ENCODE assay signal across 24 cellular contexts in the genomic region with DNA sequence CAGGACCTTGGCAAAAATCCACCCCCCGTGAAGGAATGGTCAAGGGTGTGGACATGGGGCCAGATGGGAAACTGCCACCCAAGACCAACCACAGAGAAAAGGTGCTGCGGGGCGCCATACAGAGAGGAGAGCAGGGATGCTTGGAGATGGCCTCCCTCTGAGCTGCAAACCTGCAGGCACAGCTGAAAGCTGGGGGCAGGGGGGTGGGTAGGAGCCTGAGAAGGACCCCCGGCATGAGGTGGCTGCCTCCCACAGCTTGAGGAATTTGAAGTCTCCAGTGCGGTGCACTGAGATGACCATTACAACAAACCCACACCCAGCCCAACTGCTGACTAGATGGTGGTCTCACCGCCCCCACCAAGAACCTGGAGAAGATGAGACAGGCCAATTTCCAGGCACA.
"Had no signal": no experiment of that assay in that cellular context is flagged by ENCODE, and none has a peak within 500 bp of the region (broad histone marks: within the 10 kb centered on the region; RNA-seq: fewer than 3 reads in every experiment).

No MANE protein-coding gene starts in this region.

- H3K27ac ChIP-seq: brain microvascular endothelial cell, cardiac muscle cell, Peyer's patch, RWPE1, SJCRH30, VCaP had no signal

- H3K9me2 ChIP-seq: SK-N-SH had no signal

- H3K9ac ChIP-seq: SK-N-SH had no signal

- ATAC-seq: activated CD4-positive, alpha-beta T cell treated with anti-CD3 and anti-CD28 coated beads for 36 hours; activated T-helper 17 cell treated with anti-CD3 and anti-CD28 coated beads, Interleukin-2, amount 50 U/mL, for 72 hours had no signal

- H3K9me3 ChIP-seq: Peyer's patch, SJCRH30, SK-N-SH had no signal

- H3K36me3 Mint-ChIP-seq: activated naive CD8-positive, alpha-beta T cell treated with anti-CD3 and anti-CD28 coated beads for 36 hours had no signal

- H3K27me3 Mint-ChIP-seq: activated CD4-positive, alpha-beta T cell treated with anti-CD3 and anti-CD28 coated beads for 36 hours; activated naive CD8-positive, alpha-beta T cell treated with anti-CD3 and anti-CD28 coated beads for 36 hours; activated T-helper 17 cell treated with anti-CD3 and anti-CD28 coated beads, Interleukin-2, amount 50 U/mL, for 72 hours had no signal

- H3K4me2 ChIP-seq: SK-N-SH had no signal

- H3K27me3 ChIP-seq: cardiac muscle cell, Peyer's patch had no signal

- H3K36me3 ChIP-seq: brain microvascular endothelial cell, cardiac muscle cell, Peyer's patch, SJCRH30 had no signal

- H3K4me1 ChIP-seq: SJCRH30 had no signal

- H3K4me3 Mint-ChIP-seq: activated CD4-positive, alpha-beta memory T cell treated with anti-CD3 and anti-CD28 coated beads, Interleukin-2, amount 10 ng/mL, durations not matched to agents 7 days and 5 days; activated CD4-positive, alpha-beta T cell treated with anti-CD3 and anti-CD28 coated beads for 36 hours; activated naive CD4-positive, alpha-beta T cell treated with anti-CD3 and anti-CD28 coated beads for 36 hours; activated naive CD8-positive, alpha-beta T cell treated with anti-CD3 and anti-CD28 coated beads for 36 hours; activated T-helper 17 cell treated with anti-CD3 and anti-CD28 coated beads, Interleukin-2, amount 50 U/mL, for 72 hours had no signal

- H3K4me3 ChIP-seq: cardiac muscle cell, Peyer's patch, SJCRH30 had no signal

- DNase-seq: activated CD4-positive, alpha-beta memory T cell treated with anti-CD3 and anti-CD28 coated beads, Interleukin-2, amount 10 ng/mL, durations not matched to agents 7 days and 5 days; activated CD4-positive, alpha-beta T cell treated with anti-CD3 and anti-CD28 coated beads for 36 hours; activated CD4-positive, alpha-beta T cell treated with anti-CD3 and anti-CD28 coated beads, Interleukin-2, amount 50 U/mL, for 1 hour; activated gamma-delta T cell; activated naive CD4-positive, alpha-beta T cell treated with anti-CD3 and anti-CD28 coated beads for 36 hours; activated naive CD8-positive, alpha-beta T cell treated with anti-CD3 and anti-CD28 coated beads for 36 hours; activated T-cell treated with anti-CD3 and anti-CD28 coated beads for 4 hours; activated T-cell treated with anti-CD3 and anti-CD28 coated beads, Interleukin-2, amount 50 U/mL, for 48 hours; brain microvascular endothelial cell; NCI-H1048; NCI-H1417 treated with DMSO at 0.1 percent for 48 hours; NCI-H1694 treated with DMSO at 0.1 percent for 48 hours; NCI-H2029 treated with DMSO at 0.1 percent for 48 hours; NCI-H345; NCI-H524; Peyer's patch; Right ventricle myocardium superior; SJCRH30; SK-N-SH; T-helper 1 cell had no signal

- H3K9me3 Mint-ChIP-seq: activated CD4-positive, alpha-beta memory T cell treated with anti-CD3 and anti-CD28 coated beads, Interleukin-2, amount 10 ng/mL, durations not matched to agents 7 days and 5 days; activated naive CD4-positive, alpha-beta T cell treated with anti-CD3 and anti-CD28 coated beads for 36 hours; activated naive CD8-positive, alpha-beta T cell treated with anti-CD3 and anti-CD28 coated beads for 36 hours; activated T-helper 17 cell treated with anti-CD3 and anti-CD28 coated beads, Interleukin-2, amount 50 U/mL, for 72 hours had no signal

- H3K27ac Mint-ChIP-seq: activated CD4-positive, alpha-beta memory T cell treated with anti-CD3 and anti-CD28 coated beads, Interleukin-2, amount 10 ng/mL, durations not matched to agents 7 days and 5 days; activated CD4-positive, alpha-beta T cell treated with anti-CD3 and anti-CD28 coated beads for 36 hours; activated naive CD4-positive, alpha-beta T cell treated with anti-CD3 and anti-CD28 coated beads for 36 hours; activated naive CD8-positive, alpha-beta T cell treated with anti-CD3 and anti-CD28 coated beads for 36 hours; activated T-helper 17 cell treated with anti-CD3 and anti-CD28 coated beads, Interleukin-2, amount 50 U/mL, for 72 hours had no signal
